18 cellular contexts compared by ENCODE assay signal in the genomic region with DNA sequence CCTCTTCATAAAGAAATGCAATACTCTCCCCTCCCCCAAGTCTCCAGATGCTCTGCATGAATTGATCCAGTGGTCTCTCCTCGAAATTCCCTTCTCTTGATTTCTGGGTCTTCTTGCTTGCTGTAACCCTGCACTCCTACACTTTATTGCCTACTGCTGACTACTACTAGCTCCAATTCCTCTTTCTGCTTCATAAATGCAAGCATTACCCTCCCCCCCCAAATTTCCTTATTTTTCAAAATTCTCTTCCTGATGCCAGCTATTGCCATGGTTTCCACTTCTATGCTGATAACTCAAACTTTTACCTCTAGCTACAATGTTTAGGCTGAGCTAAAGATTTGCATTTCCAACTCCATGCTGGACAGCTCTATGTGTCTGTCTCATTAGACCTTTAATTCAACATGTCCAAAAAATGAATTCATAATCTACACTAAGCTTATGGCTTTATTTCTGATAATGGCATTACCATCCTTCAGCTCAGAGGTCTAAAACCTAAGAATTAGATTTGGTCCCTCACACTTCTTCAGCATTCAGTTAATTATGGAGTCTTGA. TPM values are rescaled to one million over a fixed set of nuclear protein-coding genes. Genes with fewer than 3 reads are reported as not detected.
DNase-seq lines count a peak whose midpoint lies in the region; ATAC-seq and TF ChIP-seq lines count a peak whose summit lies in the region.
"Had no signal": no experiment of that assay in that cellular context is flagged by ENCODE, and none has a peak within 500 bp of the region (broad histone marks: within the 10 kb centered on the region; RNA-seq: fewer than 3 reads in every experiment).

No MANE protein-coding gene starts in this region.

- H3K9me2 ChIP-seq in DOHH2 (replicated peaks; ENCODE audit: control insufficient read depth, low read length) (no peaks in the 10 kb centered on the region), Karpas-422 (replicated peaks; ENCODE audit: insufficient read depth, low read length) (no peaks in the 10 kb centered on the region)

- H2AFZ ChIP-seq in Karpas-422 (ENCODE audit: low read length) (no peak overlapping the region), neural progenitor cell (replicated peaks) (no peak overlapping the region)

- H3K36me3 Mint-ChIP-seq in neural progenitor cell, result no peaks in the 10 kb centered on the region

- no peaks in the 10 kb centered on the region for H3K27me3 Mint-ChIP-seq in neural progenitor cell (ENCODE audit: insufficient read depth, low read depth)
- H3K27me3 Mint-ChIP-seq: activated CD4-positive, alpha-beta T cell treated with anti-CD3 and anti-CD28 coated beads, Interleukin-2, amount 10 ng/mL, durations not matched to agents 7 days and 5 days; activated naive CD8-positive, alpha-beta T cell treated with anti-CD3 and anti-CD28 coated beads for 36 hours; progenitor cell of endocrine pancreas had no signal

- H3K4me3 Mint-ChIP-seq in neural progenitor cell, result no peak overlapping the region
- H3K4me3 Mint-ChIP-seq: activated CD4-positive, alpha-beta T cell treated with anti-CD3 and anti-CD28 coated beads, Interleukin-2, amount 10 ng/mL, durations not matched to agents 7 days and 5 days; activated naive CD8-positive, alpha-beta T cell treated with anti-CD3 and anti-CD28 coated beads for 36 hours had no signal

- H3K4me3 ChIP-seq in DOHH2 (ENCODE audit: low read length), result peak overlapping the region; percentile 99
- H3K4me3 ChIP-seq in Karpas-422 (ENCODE audit: low read length), result peak overlapping the region; percentile 84
- peak overlapping the region in 40 of 59 donors; percentile 75 to 99 (median 92) for H3K4me3 ChIP-seq in dorsolateral prefrontal cortex
- peak overlapping the region; percentile 91 for H3K4me3 ChIP-seq in neural progenitor cell

- peaks cover 9% of the 10 kb centered on the region for H3K36me3 ChIP-seq in DOHH2 (ENCODE audit: control insufficient read depth, low read length)
- peaks cover 10% of the 10 kb centered on the region; the same call in 1 of the 2 replicates for H3K36me3 ChIP-seq in Karpas-422 (ENCODE audit: insufficient read depth, low read length)
- no peaks in the 10 kb centered on the region for H3K36me3 ChIP-seq in neural progenitor cell
- H3K36me3 ChIP-seq: thoracic aorta had no signal

- H3K9ac ChIP-seq in Karpas-422 (ENCODE audit: low read length) (peak overlapping the region; percentile 90), neural progenitor cell (peak overlapping the region; percentile 81)

- CTCF ChIA-PET in GM10248 (lab: Yijun Ruan, JAX), result interaction anchor here (0.8 to 2.6 kb wide), 7 partner anchors 9 to 425 kb away, joined by 3 to 11 read pairs (median 5); a partner anchor contains a TSS

- DNase-seq in Karpas-422 (no peak), dorsolateral prefrontal cortex (no peak), neural progenitor cell (ENCODE audit: low spot score) (no peak), GM10248 (ENCODE audit: extremely low spot score) (no peak), amygdala (lab: John Stamatoyannopoulos, UW) (no peak)
- no peak for DNase-seq in activated CD8-positive, alpha-beta memory T cell treated with anti-CD3 and anti-CD28 coated beads for 24 hours
- DNase-seq: activated CD4-positive, alpha-beta T cell treated with anti-CD3 and anti-CD28 coated beads, Interleukin-2, amount 10 ng/mL, durations not matched to agents 7 days and 5 days; activated naive CD8-positive, alpha-beta T cell treated with anti-CD3 and anti-CD28 coated beads for 36 hours; activated T-cell treated with anti-CD3 and anti-CD28 coated beads, Interleukin-2, amount 50 U/mL, for 1 hour; central memory CD4-positive, alpha-beta T cell; left cardiac atrium; NCI-H2081; NCI-H774; T-helper 9 cell had no signal

- POLR2A ChIA-PET in GM10248 (lab: Yijun Ruan, JAX), result interaction anchor here (0.6 to 1.1 kb wide), 2 partner anchors 10 to 14 kb away, joined by 3 to 5 read pairs; no protein-coding TSS in a partner anchor

- no peak overlapping the region for H3K27ac Mint-ChIP-seq in neural progenitor cell
- H3K27ac Mint-ChIP-seq: activated CD4-positive, alpha-beta T cell treated with anti-CD3 and anti-CD28 coated beads, Interleukin-2, amount 10 ng/mL, durations not matched to agents 7 days and 5 days; activated naive CD8-positive, alpha-beta T cell treated with anti-CD3 and anti-CD28 coated beads for 36 hours; progenitor cell of endocrine pancreas had no signal

- H3K27me3 ChIP-seq in DOHH2 (ENCODE audit: control insufficient read depth, low read length) (no peaks in the 10 kb centered on the region), Karpas-422 (ENCODE audit: low read length) (no peaks in the 10 kb centered on the region), dorsolateral prefrontal cortex (no peaks in the 10 kb centered on the region), neural progenitor cell (no peaks in the 10 kb centered on the region)

- no peak for ATAC-seq in HG02973 (IDR thresholded peaks at IDR 0.05; ENCODE audit: unreplicated experiment)
- ATAC-seq: left cardiac atrium had no signal

- H3K79me2 ChIP-seq in DOHH2 (ENCODE audit: control insufficient read depth, low read length) (peaks cover 72% of the 10 kb centered on the region), Karpas-422 (ENCODE audit: low read length) (peaks cover 88% of the 10 kb centered on the region), neural progenitor cell (ENCODE audit: low read depth) (peaks cover 94% of the 10 kb centered on the region)

- no peak for TF ChIP-seq CTCF in DOHH2 (IDR thresholded peaks at IDR 0.05; ENCODE audit: low read depth, low read length, poor library complexity, severe bottlenecking)
- TF ChIP-seq CTCF in dorsolateral prefrontal cortex (IDR thresholded peaks at IDR 0.05 in 54 of 56, conservative IDR thresholded peaks at IDR 0.05 in 2 of 56; ENCODE audit: low read depth in 1 of 56, partially characterized antibody in 56 of 56), result no peak
- TF ChIP-seq CTCF in neural progenitor cell (IDR thresholded peaks at IDR 0.05), result no peak
- TF ChIP-seq CTCF in GM10248 (IDR thresholded peaks at IDR 0.05; ENCODE audit: control extremely low read depth, extremely low read depth, low read depth, missing control alignments), result no peak

- H3F3A ChIP-seq in DOHH2 (ENCODE audit: control insufficient read depth, insufficient read depth), result peaks cover 7% of the 10 kb centered on the region
- H3F3A ChIP-seq in neural progenitor cell (ENCODE audit: low read depth), result peaks cover 7% of the 10 kb centered on the region

- intact Hi-C loops in dorsolateral prefrontal cortex (cut with DNase I), result no loop called here

- H4K20me1 ChIP-seq in DOHH2 (ENCODE audit: control insufficient read depth, insufficient read depth, low read depth, low read length) (no peaks in the 10 kb centered on the region), Karpas-422 (ENCODE audit: insufficient read depth, low read depth, low read length) (0 out of 2 replicates have a peak, but pooled peaks cover 3% of the 10 kb centered on the region), neural progenitor cell (ENCODE audit: low read depth) (peaks cover 35% of the 10 kb centered on the region)

- H3K4me1 Mint-ChIP-seq in neural progenitor cell, result peaks cover 9% of the 10 kb centered on the region

- peaks cover 25% of the 10 kb centered on the region for H3K4me1 ChIP-seq in DOHH2 (ENCODE audit: control insufficient read depth, low read length)
- peaks cover 24% of the 10 kb centered on the region for H3K4me1 ChIP-seq in Karpas-422 (ENCODE audit: low read length)
- H3K4me1 ChIP-seq in neural progenitor cell, result peaks cover 15% of the 10 kb centered on the region

- peak overlapping the region; percentile 68 for H3K4me2 ChIP-seq in DOHH2 (ENCODE audit: low read length)
- peak overlapping the region; percentile 77 for H3K4me2 ChIP-seq in Karpas-422 (ENCODE audit: low read depth, low read length, poor library complexity, severe bottlenecking)
- peak overlapping the region; percentile 89 for H3K4me2 ChIP-seq in neural progenitor cell

- no peaks in the 10 kb centered on the region for H3K9me3 Mint-ChIP-seq in neural progenitor cell
- H3K9me3 Mint-ChIP-seq: activated CD4-positive, alpha-beta T cell treated with anti-CD3 and anti-CD28 coated beads, Interleukin-2, amount 10 ng/mL, durations not matched to agents 7 days and 5 days; activated naive CD8-positive, alpha-beta T cell treated with anti-CD3 and anti-CD28 coated beads for 36 hours had no signal

- no peaks in the 10 kb centered on the region for H3K9me3 ChIP-seq in DOHH2 (ENCODE audit: control insufficient read depth, insufficient read depth, low read length)
- no peaks in the 10 kb centered on the region for H3K9me3 ChIP-seq in Karpas-422 (ENCODE audit: low read length)
- no peaks in the 10 kb centered on the region for H3K9me3 ChIP-seq in neural progenitor cell (ENCODE audit: low read depth)
- H3K9me3 ChIP-seq: thoracic aorta had no signal

- no peak overlapping the region for H3K27ac ChIP-seq in DOHH2 (ENCODE audit: low read depth, low read length)
- H3K27ac ChIP-seq in Karpas-422 (ENCODE audit: low read length), result no peak overlapping the region
- H3K27ac ChIP-seq in dorsolateral prefrontal cortex, result no peak overlapping the region
- no peak overlapping the region for H3K27ac ChIP-seq in neural progenitor cell

RNA-seq across cellular contexts. Expression of a gene that starts 1.4 kb away (rescaled TPM):
- total RNA-seq in Karpas-422 (2014; rRNA removed; shearing (Covaris generic); ENCODE audit: low replicate concordance), result 7.6 and 21.8 TPM in 2 replicates
- total RNA-seq in dorsolateral prefrontal cortex (10 to 100 TPM in 49 of 120 experiments, 1 to 10 TPM in 71; 6.7 to 15.0 (median 9.6) TPM), neural progenitor cell (ENCODE audit: low replicate concordance) (9.0 and 15.5 TPM in 2 replicates)

RNA-seq across cellular contexts. Expression of a gene that starts 10.9 kb away (rescaled TPM):
- total RNA-seq in Karpas-422 (2014; rRNA removed; shearing (Covaris generic); ENCODE audit: low replicate concordance), result 46.0 and 85.1 TPM in 2 replicates
- 100 to 1,000 TPM; 110 to 188 (median 152) TPM for total RNA-seq in dorsolateral prefrontal cortex
- 48.5 and 55.2 TPM in 2 replicates for total RNA-seq in neural progenitor cell (ENCODE audit: low replicate concordance)

RNA-seq across cellular contexts. Expression of a gene that starts 16.8 kb away (rescaled TPM):
- total RNA-seq in Karpas-422 (2014; rRNA removed; shearing (Covaris generic); ENCODE audit: low replicate concordance), result 10.8 and 26.5 TPM in 2 replicates
- total RNA-seq in dorsolateral prefrontal cortex, result 10 to 100 TPM in 50 of 120 experiments, 1 to 10 TPM in 70; 6.5 to 13.7 (median 9.7) TPM
- 18.0 and 23.7 TPM in 2 replicates for total RNA-seq in neural progenitor cell (ENCODE audit: low replicate concordance)

RNA-seq across cellular contexts. Expression of a gene that starts 24.7 kb away (rescaled TPM):
- 58.5 and 93.8 TPM in 2 replicates for total RNA-seq in Karpas-422 (2014; rRNA removed; shearing (Covaris generic); ENCODE audit: low replicate concordance)
- total RNA-seq in dorsolateral prefrontal cortex (10 to 100 TPM; 46.8 to 94.9 (median 69.0) TPM), neural progenitor cell (ENCODE audit: low replicate concordance) (49.9 and 56.7 TPM in 2 replicates)
